1 cellular context compared by ENCODE assay signal in genomic region chr3:72187131-72187530, GRCh38.
TF ChIP-seq lines count a peak whose summit lies in the region.

No MANE protein-coding gene starts in this region.

TF ChIP-seq in HepG2, 621 proteins besides CTCF, POLR2A, EP300 and RAD21:
- TF ChIP-seq FOSL2 (CRISPR knock-in tag; IDR thresholded peaks at IDR 0.05) (peak; percentile 21; the same call in 1 of the 2 replicates), TFAP4 (IDR thresholded peaks at IDR 0.05; ENCODE audit: borderline replicate concordance, low read depth) (peak; percentile 57; the same call in 1 of the 2 replicates), ZNF644 (CRISPR knock-in tag; IDR thresholded peaks at IDR 0.05; ENCODE audit: low read depth) (peak; percentile 30; the same call in 1 of the 2 replicates), STAG1 (CRISPR knock-in tag; IDR thresholded peaks at IDR 0.05) (peak; percentile 43), CEBPG (CRISPR knock-in tag; IDR thresholded peaks at IDR 0.05) (no peak), CSRNP2 (CRISPR knock-in tag; conservative IDR thresholded peaks at IDR 0.05; ENCODE audit: low read depth) (no peak), BATF2 (CRISPR knock-in tag; IDR thresholded peaks at IDR 0.05) (no peak), ZBTB43 (CRISPR knock-in tag; conservative IDR thresholded peaks at IDR 0.05) (no peak), SOX13 (IDR thresholded peaks at IDR 0.05) (no peak), SOX13 (CRISPR knock-in tag; conservative IDR thresholded peaks at IDR 0.05 in 1 of 2, IDR thresholded peaks at IDR 0.05 in 1 of 2) (peak in 1 of 2 experiments; percentile 38; a peak in 1 of 4 replicates), YY1 (IDR thresholded peaks at IDR 0.05; ENCODE audit: insufficient read depth, insufficient replicate concordance, low read depth, low read length) (no peak), HNF4A (CRISPR knock-in tag; IDR thresholded peaks at IDR 0.05) (peak; percentile 70), ATF7 (IDR thresholded peaks at IDR 0.05) (no peak), ATF7 (CRISPR knock-in tag; IDR thresholded peaks at IDR 0.05) (no peak), ASH2L (IDR thresholded peaks at IDR 0.05; ENCODE audit: insufficient read length, low read depth, low read length) (no peak), FOXA1 (IDR thresholded peaks at IDR 0.05) (no peak), FOXA1 (CRISPR knock-in tag; IDR thresholded peaks at IDR 0.05) (0 out of 2 replicates have a peak, but pooled peaks have one; percentile 18), ZNF33B (CRISPR knock-in tag; IDR thresholded peaks at IDR 0.05) (no peak), SOX6 (IDR thresholded peaks at IDR 0.05) (no peak), SOX6 (CRISPR knock-in tag; IDR thresholded peaks at IDR 0.05) (peak; percentile 57), ZNF253 (CRISPR knock-in tag; IDR thresholded peaks at IDR 0.05; ENCODE audit: borderline replicate concordance) (no peak), TCF7 (IDR thresholded peaks at IDR 0.05; ENCODE audit: low read depth) (peak; percentile 49; the same call in 1 of the 2 replicates), ZMAT5 (CRISPR knock-in tag; IDR thresholded peaks at IDR 0.05; ENCODE audit: borderline replicate concordance, low read depth) (no peak), NCOR1 (IDR thresholded peaks at IDR 0.05; ENCODE audit: borderline replicate concordance, low read length) (peak; percentile 18; the same call in 1 of the 2 replicates), ARID4A (CRISPR knock-in tag; IDR thresholded peaks at IDR 0.05; ENCODE audit: borderline replicate concordance) (0 out of 2 replicates have a peak, but pooled peaks have one; percentile 21), ZNF777 (CRISPR knock-in tag; IDR thresholded peaks at IDR 0.05) (no peak), FOXA3 (CRISPR knock-in tag; IDR thresholded peaks at IDR 0.05) (peak; percentile 46; the same call in 1 of the 2 replicates), ARID5B (CRISPR knock-in tag; IDR thresholded peaks at IDR 0.05) (peak; percentile 41; the same call in 1 of the 2 replicates), ZMYM4 (CRISPR knock-in tag; IDR thresholded peaks at IDR 0.05) (0 out of 2 replicates have a peak, but pooled peaks have one; percentile 28), MAX (IDR thresholded peaks at IDR 0.05) (peak; percentile 36; the same call in 1 of the 2 replicates), STAT5B (CRISPR knock-in tag; IDR thresholded peaks at IDR 0.05) (no peak), ZKSCAN1 (IDR thresholded peaks at IDR 0.05; ENCODE audit: low read length) (no peak), CEBPB (IDR thresholded peaks at IDR 0.05; ENCODE audit: borderline replicate concordance, low read depth, low read length) (peak; percentile 78), MAZ (IDR thresholded peaks at IDR 0.05; ENCODE audit: borderline replicate concordance, low read depth, low read length) (no peak), MAZ (CRISPR knock-in tag; IDR thresholded peaks at IDR 0.05; ENCODE audit: low read depth) (no peak), SMC3 (IDR thresholded peaks at IDR 0.05; ENCODE audit: low read length) (peak; percentile 57), MXI1 (IDR thresholded peaks at IDR 0.05; ENCODE audit: borderline replicate concordance, low read depth, low read length) (peak; percentile 45; the same call in 1 of the 3 replicates), RBAK (CRISPR knock-in tag; IDR thresholded peaks at IDR 0.05) (no peak), SAP130 (CRISPR knock-in tag; IDR thresholded peaks at IDR 0.05; ENCODE audit: low read depth) (peak; percentile 46; the same call in 1 of the 2 replicates), MIXL1 (CRISPR knock-in tag; IDR thresholded peaks at IDR 0.05) (no peak), SKI (IDR thresholded peaks at IDR 0.05; ENCODE audit: partially characterized antibody) (no peak)
